Comparison of ENCODE assay signal across 24 cellular contexts in the genomic region with DNA sequence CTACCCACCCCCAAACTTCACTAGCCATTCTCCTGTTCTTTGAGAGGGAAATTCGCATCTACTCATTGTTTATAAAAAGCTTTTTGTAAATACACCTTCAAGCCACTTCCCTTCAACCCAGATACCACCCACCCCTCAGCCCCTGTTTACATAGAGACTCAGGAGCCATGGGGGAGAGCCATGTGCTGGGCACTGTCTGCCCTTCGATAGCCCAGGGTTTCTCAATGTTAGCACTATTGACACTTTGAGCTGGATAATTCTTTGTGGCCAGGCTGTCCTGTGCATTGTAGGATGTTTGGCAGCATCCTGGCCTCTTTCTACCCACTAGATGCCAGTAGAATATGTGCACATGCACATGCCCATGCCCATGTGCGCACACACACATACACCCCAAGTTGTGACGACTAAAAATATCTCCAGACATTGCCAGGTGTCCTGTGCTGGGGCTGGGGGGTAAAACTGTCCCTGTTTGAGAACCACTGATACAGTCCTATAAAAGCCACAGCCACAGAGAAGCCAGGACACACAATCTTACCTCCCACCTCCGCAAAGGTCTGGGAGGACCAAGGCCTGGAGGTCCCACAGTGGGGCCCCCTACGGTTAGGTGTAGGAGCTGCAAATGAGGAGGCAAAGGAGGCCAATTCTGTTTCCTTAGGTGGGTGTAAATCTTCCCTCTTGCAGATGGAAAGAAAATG. TPM values are rescaled to one million over a fixed set of nuclear protein-coding genes. Genes with fewer than 3 reads are reported as not detected.
DNase-seq lines count a peak whose midpoint lies in the region; FAIRE-seq and TF ChIP-seq lines count a peak whose summit lies in the region.
"Had no signal": no experiment of that assay in that cellular context is flagged by ENCODE, and none has a peak within 500 bp of the region (broad histone marks: within the 10 kb centered on the region; RNA-seq: fewer than 3 reads in every experiment).

No MANE protein-coding gene starts in this region.

- TF ChIP-seq POLR2A in H54 (IDR thresholded peaks at IDR 0.05; ENCODE audit: low read depth, low read length) = no peak

- H3K4me2 ChIP-seq in OCI-LY1 (ENCODE audit: low read length) = no peak overlapping the region

- H3K27ac ChIP-seq in OCI-LY1 (ENCODE audit: low read depth, low read length, poor library complexity, severe bottlenecking) (no peak overlapping the region), endodermal cell (ENCODE audit: low read depth, low read length) (no peak overlapping the region), neutrophil (peak overlapping the region; percentile 87)
- H3K27ac ChIP-seq: prostate gland, thoracic aorta had no signal

- DNase-seq in endodermal cell (peak; percentile 88), NCI-H345 treated with DMSO at 0.1 percent for 48 hours (lab: John Stamatoyannopoulos, UW; ENCODE audit: unreplicated experiment) (no peak), MV-4-11 (lab: John Stamatoyannopoulos, UW) (no peak), H54 (ENCODE audit: insufficient read length, low spot score) (no peak)
- DNase-seq: activated CD4-positive, alpha-beta T cell treated with anti-CD3 and anti-CD28 coated beads, Interleukin-2, amount 50 U/mL, for 4 hours; activated naive CD4-positive, alpha-beta T cell treated with anti-CD3 and anti-CD28 coated beads for 36 hours; activated T-cell treated with anti-CD3 and anti-CD28 coated beads for 4 hours; aorta; caudate nucleus; DMS53; hypothalamus; NCI-H1436; NCI-H526 treated with DMSO at 0.1 percent for 48 hours; stimulated activated naive B cell treated with anti-CD40 and anti-IgM and Interleukin-4, amounts not matched to agents 10 μg/mL and 1 μg/mL and 100 μg/mL, for 72 hours had no signal

- TF ChIP-seq CTCF in GM12873 (IDR thresholded peaks at IDR 0.05; ENCODE audit: insufficient read depth, low read depth, low read length, missing control alignments) (peak; percentile 17), OCI-LY1 (IDR thresholded peaks at IDR 0.05; ENCODE audit: low read length) (peak; percentile 15; the same call in 1 of the 2 replicates), endodermal cell (conservative IDR thresholded peaks at IDR 0.05) (peak; percentile 66), neutrophil (IDR thresholded peaks at IDR 0.05) (no peak)

- H3K4me1 Mint-ChIP-seq in endodermal cell = peaks cover 45% of the 10 kb centered on the region
- H3K4me1 Mint-ChIP-seq: nephron had no signal

- H3F3A ChIP-seq in OCI-LY1 (ENCODE audit: insufficient read depth, low read length) = no peaks in the 10 kb centered on the region

- no peak overlapping the region for H3K4me3 Mint-ChIP-seq in endodermal cell
- H3K4me3 Mint-ChIP-seq: activated naive CD4-positive, alpha-beta T cell treated with anti-CD3 and anti-CD28 coated beads for 36 hours; CD8-positive, alpha-beta T cell; nephron; stimulated activated naive B cell treated with anti-CD40 and anti-IgM and Interleukin-4, amounts not matched to agents 10 μg/mL and 1 μg/mL and 100 μg/mL, for 72 hours; T-helper 1 cell treated with Interleukin-12 subunit alpha and Interleukin-12 subunit beta and Interleukin-4 antibody, amounts not matched to agents 30 μg/mL and 1 μg/mL, for 36 hours had no signal

- H3K36me3 ChIP-seq in OCI-LY1 (ENCODE audit: insufficient read depth, low read length) (no peaks in the 10 kb centered on the region), endodermal cell (ENCODE audit: control insufficient read depth, insufficient read depth, low read length) (no peaks in the 10 kb centered on the region), neutrophil (peaks cover 23% of the 10 kb centered on the region)
- H3K36me3 ChIP-seq: prostate gland, thoracic aorta had no signal

- no peaks in the 10 kb centered on the region for H3K9me3 Mint-ChIP-seq in endodermal cell
- H3K9me3 Mint-ChIP-seq: activated naive CD4-positive, alpha-beta T cell treated with anti-CD3 and anti-CD28 coated beads for 36 hours; CD8-positive, alpha-beta T cell; nephron; stimulated activated naive B cell treated with anti-CD40 and anti-IgM and Interleukin-4, amounts not matched to agents 10 μg/mL and 1 μg/mL and 100 μg/mL, for 72 hours; T-helper 1 cell treated with Interleukin-12 subunit alpha and Interleukin-12 subunit beta and Interleukin-4 antibody, amounts not matched to agents 30 μg/mL and 1 μg/mL, for 36 hours had no signal

- H3K9ac ChIP-seq in OCI-LY1 (ENCODE audit: low read length) (no peak overlapping the region), endodermal cell (ENCODE audit: extremely low read depth, low read length, poor library complexity, severe bottlenecking) (no peak overlapping the region)

- H3K27me3 ChIP-seq in OCI-LY1 (ENCODE audit: insufficient read depth, low read length) = no peaks in the 10 kb centered on the region
- H3K27me3 ChIP-seq in endodermal cell (ENCODE audit: control insufficient read depth, insufficient read depth, low read length, poor library complexity, severe bottlenecking) = no peaks in the 10 kb centered on the region
- H3K27me3 ChIP-seq in neutrophil = no peaks in the 10 kb centered on the region

- no peak for FAIRE-seq in H54 (lab: Jason Lieb, UNC)
- FAIRE-seq: frontal cortex, GM12892 had no signal

- no peaks in the 10 kb centered on the region for H3K9me2 ChIP-seq in OCI-LY1 (ENCODE audit: low read depth, low read length)

- H3K4me1 ChIP-seq in OCI-LY1 (ENCODE audit: insufficient read depth, low read length, severe bottlenecking) (peaks cover 13% of the 10 kb centered on the region), endodermal cell (ENCODE audit: control insufficient read depth, insufficient read depth, low read length) (peaks cover 17% of the 10 kb centered on the region), neutrophil (ENCODE audit: control insufficient read depth in 1 of 2, insufficient read depth in 1 of 2, low read depth in 1 of 2, low read length in 1 of 2) (peaks cover 80 to 85% of the 10 kb centered on the region in 2 experiments)
- H3K4me1 ChIP-seq: prostate gland had no signal

- no peak overlapping the region for H3K4me3 ChIP-seq in OCI-LY1 (ENCODE audit: low read depth, low read length, poor library complexity, severe bottlenecking)
- H3K4me3 ChIP-seq in endodermal cell (ENCODE audit: low read length) = no peak overlapping the region
- H3K4me3 ChIP-seq in neutrophil (ENCODE audit: low read depth in 1 of 2, low read length in 1 of 2) = no peak overlapping the region
- H3K4me3 ChIP-seq: prostate gland, thoracic aorta had no signal

- peak overlapping the region; percentile 57 for H3K27ac Mint-ChIP-seq in endodermal cell
- H3K27ac Mint-ChIP-seq: activated naive CD4-positive, alpha-beta T cell treated with anti-CD3 and anti-CD28 coated beads for 36 hours; CD8-positive, alpha-beta T cell; nephron; stimulated activated naive B cell treated with anti-CD40 and anti-IgM and Interleukin-4, amounts not matched to agents 10 μg/mL and 1 μg/mL and 100 μg/mL, for 72 hours; T-helper 1 cell treated with Interleukin-12 subunit alpha and Interleukin-12 subunit beta and Interleukin-4 antibody, amounts not matched to agents 30 μg/mL and 1 μg/mL, for 36 hours had no signal

- no peaks in the 10 kb centered on the region for H3K79me2 ChIP-seq in OCI-LY1 (ENCODE audit: insufficient read depth, low read length)

- no peaks in the 10 kb centered on the region for H4K20me1 ChIP-seq in OCI-LY1 (ENCODE audit: insufficient read depth, low read length)

- no peaks in the 10 kb centered on the region for H3K36me3 Mint-ChIP-seq in endodermal cell (ENCODE audit: low read depth)

- H2AFZ ChIP-seq in OCI-LY1 (ENCODE audit: low read length) = no peak overlapping the region

- WGBS in endodermal cell (ENCODE audit: insufficient coverage in 1 of 2, insufficient read length in 1 of 2), 2 experiments = 74 to 78% methylated on average over 3 to 6 of the region's 6 CpGs

- no peaks in the 10 kb centered on the region for H3K9me3 ChIP-seq in OCI-LY1 (ENCODE audit: low read length)
- no peaks in the 10 kb centered on the region for H3K9me3 ChIP-seq in endodermal cell (ENCODE audit: control insufficient read depth, low read length)
- no peaks in the 10 kb centered on the region for H3K9me3 ChIP-seq in neutrophil
- H3K9me3 ChIP-seq: prostate gland, thoracic aorta had no signal

- no peaks in the 10 kb centered on the region for H3K27me3 Mint-ChIP-seq in endodermal cell (ENCODE audit: insufficient read depth)
- H3K27me3 Mint-ChIP-seq: stimulated activated naive B cell treated with anti-CD40 and anti-IgM and Interleukin-4, amounts not matched to agents 10 μg/mL and 1 μg/mL and 100 μg/mL, for 72 hours had no signal

RNA-seq across cellular contexts. Expression of gene ASPRV1, which starts 44.5 kb away (rescaled TPM):
- under 1 TPM; 0.84 to 0.91 TPM for total RNA-seq in endodermal cell
- 0.89 TPM for polyA plus RNA-seq in endodermal cell (2013, experiment 1 of 2)
- polyA plus RNA-seq in endodermal cell (2013, experiment 2 of 2) = 1.0 TPM
